10 cellular contexts compared by ENCODE assay signal in genomic region chr16:27326251-27326650, GRCh38. TPM values are rescaled to one million over a fixed set of nuclear protein-coding genes. Genes with fewer than 3 reads are reported as not detected.
DNase-seq lines count a peak whose midpoint lies in the region; ATAC-seq and TF ChIP-seq lines count a peak whose summit lies in the region.
"Had no signal": no experiment of that assay in that cellular context is flagged by ENCODE, and none has a peak within 500 bp of the region (broad histone marks: within the 10 kb centered on the region; RNA-seq: fewer than 3 reads in every experiment).

No MANE protein-coding gene starts in this region.

- POLR2A ChIA-PET in CD4-positive, alpha-beta memory T cell (lab: Charles Lee; ENCODE audit: partially characterized antibody) = interaction anchor here (1.0 to 6.2 kb wide), 3 partner anchors 8 to 96 kb away, joined by 4 to 35 read pairs (median 4); no protein-coding TSS in a partner anchor
- POLR2A ChIA-PET in RWPE1 (lab: Yijun Ruan, JAX; ENCODE audit: low non-redundant PET) = no interaction called here

- H3K4me1 ChIP-seq in CD4-positive, alpha-beta memory T cell (ENCODE audit: insufficient read depth, low read length) = peaks cover 93% of the 10 kb centered on the region
- peaks cover 7% of the 10 kb centered on the region for H3K4me1 ChIP-seq in prostate gland (replicated peaks)
- H3K4me1 ChIP-seq in MM.1S (ENCODE audit: low read length) = no peaks in the 10 kb centered on the region

- TF ChIP-seq POLR2A in prostate gland (IDR thresholded peaks at IDR 0.05) = no peak

- H3K79me2 ChIP-seq in MM.1S (ENCODE audit: low read length) = no peaks in the 10 kb centered on the region

- H3F3A ChIP-seq in MM.1S (ENCODE audit: insufficient read depth, low read length) = no peaks in the 10 kb centered on the region

- peaks cover 17 to 52% of the 10 kb centered on the region in 2 donors for H3K36me3 Mint-ChIP-seq in CD4-positive, alpha-beta memory T cell
- H3K36me3 Mint-ChIP-seq: IgD-negative memory B cell had no signal

- peak overlapping the region in 6 of 8 donors; percentile 14 to 76 (median 64) for H3K4me3 Mint-ChIP-seq in CD4-positive, alpha-beta memory T cell

- H4K20me1 ChIP-seq in MM.1S (ENCODE audit: insufficient read depth, low read length) = no peaks in the 10 kb centered on the region

- ATAC-seq in activated CD4-positive, CD25-positive, alpha-beta regulatory T cell treated with anti-CD3 and anti-CD28 coated beads, Interleukin-2, amount 50 U/mL, for 24 hours = no peak
- ATAC-seq in HG03135 (IDR thresholded peaks at IDR 0.05; ENCODE audit: unreplicated experiment) (no peak), GM21447 (IDR thresholded peaks at IDR 0.05; ENCODE audit: unreplicated experiment) (no peak)

- peaks cover 51 to 96% (median 77%) of the 10 kb centered on the region in 4 donors for H3K4me1 Mint-ChIP-seq in CD4-positive, alpha-beta memory T cell

- no peaks in the 10 kb centered on the region for H3K9me2 ChIP-seq in MM.1S (replicated peaks; ENCODE audit: insufficient read depth, low read length)

- TF ChIP-seq CTCF in RWPE1 (conservative IDR thresholded peaks at IDR 0.05; ENCODE audit: low read depth) (no peak), prostate gland (IDR thresholded peaks at IDR 0.05) (no peak), MM.1S (IDR thresholded peaks at IDR 0.05; ENCODE audit: low read length) (no peak)

- no peak overlapping the region for H3K4me2 ChIP-seq in MM.1S (ENCODE audit: low read depth, low read length)

- no peaks in the 10 kb centered on the region for H3K27me3 Mint-ChIP-seq in CD4-positive, alpha-beta memory T cell
- H3K27me3 Mint-ChIP-seq: IgD-negative memory B cell had no signal

- no peak overlapping the region for H3K27ac ChIP-seq in CD4-positive, alpha-beta memory T cell (ENCODE audit: low read depth, low read length)
- H3K27ac ChIP-seq in RWPE1 (peak overlapping the region; percentile 98), epithelial cell of prostate (peak overlapping the region; percentile 99), prostate gland (peak overlapping the region; percentile 76 to 80), MM.1S (ENCODE audit: low read length) (no peak overlapping the region)

- peaks cover 0 to 2% (median 0%) of the 10 kb centered on the region in 8 donors for H3K9me3 Mint-ChIP-seq in CD4-positive, alpha-beta memory T cell
- H3K9me3 Mint-ChIP-seq: IgD-negative memory B cell had no signal

- no peaks in the 10 kb centered on the region for H3K9me3 ChIP-seq in CD4-positive, alpha-beta memory T cell (ENCODE audit: control insufficient read depth in 1 of 2, low read length in 2 of 2)
- H3K9me3 ChIP-seq in prostate gland (no peaks in the 10 kb centered on the region), MM.1S (replicated peaks; ENCODE audit: insufficient read depth, low read length) (no peaks in the 10 kb centered on the region)

- WGBS in prostate gland = 92% methylated on average over 6 of the region's 6 CpGs

- CTCF ChIA-PET in CD4-positive, alpha-beta memory T cell (lab: Charles Lee; ENCODE audit: partially characterized antibody) = interaction anchor here (0.9 to 2.5 kb wide), 4 partner anchors 9 to 147 kb away, joined by 3 to 11 read pairs (median 8); no protein-coding TSS in a partner anchor
- CTCF ChIA-PET in RWPE1 (lab: Yijun Ruan, JAX) = no interaction called here

- H3K4me3 ChIP-seq in CD4-positive, alpha-beta memory T cell (ENCODE audit: low read length in 2 of 2) = no peak overlapping the region
- H3K4me3 ChIP-seq in prostate gland (no peak overlapping the region), MM.1S (ENCODE audit: low read length) (no peak overlapping the region)

- intact Hi-C loops in CD4-positive, alpha-beta memory T cell (cut with micrococcal nuclease) = no loop called here
- intact Hi-C loops in prostate gland (cut with DNase I) = no loop called here

- H3K9ac ChIP-seq in MM.1S (ENCODE audit: low read length) = no peak overlapping the region

- no peak overlapping the region for H2AFZ ChIP-seq in MM.1S (ENCODE audit: low read length)

- peak overlapping the region; percentile 52 to 95 (median 85) for H3K27ac Mint-ChIP-seq in CD4-positive, alpha-beta memory T cell

- DNase-seq in CD4-positive, alpha-beta memory T cell = no peak
- DNase-seq in RWPE1 (ENCODE audit: low spot score) (no peak), epithelial cell of prostate (ENCODE audit: low read depth, low spot score) (no peak), prostate gland (ENCODE audit: low spot score) (no peak), MM.1S (no peak)
- DNase-seq: activated effector memory CD4-positive, alpha-beta T cell treated with Interleukin-2 at 50 U/mL for 16 hours had no signal

- no peaks in the 10 kb centered on the region for H3K27me3 ChIP-seq in CD4-positive, alpha-beta memory T cell (ENCODE audit: insufficient read depth, low read length)
- no peaks in the 10 kb centered on the region for H3K27me3 ChIP-seq in prostate gland (replicated peaks; ENCODE audit: insufficient read depth)
- H3K27me3 ChIP-seq in MM.1S (replicated peaks; ENCODE audit: insufficient read depth, low read length) = no peaks in the 10 kb centered on the region

- H3K36me3 ChIP-seq in CD4-positive, alpha-beta memory T cell (ENCODE audit: insufficient read depth, low read length) = peaks cover 10% of the 10 kb centered on the region
- H3K36me3 ChIP-seq in prostate gland (no peaks in the 10 kb centered on the region), MM.1S (replicated peaks; ENCODE audit: insufficient read depth, low read length) (no peaks in the 10 kb centered on the region)

RNA-seq across cellular contexts. Expression of gene IL4R, which starts 12.5 kb away (rescaled TPM):
- total RNA-seq in CD4-positive, alpha-beta memory T cell = 100 to 1,000 TPM; 143 to 152 TPM
- polyA plus RNA-seq in CD4-positive, alpha-beta memory T cell = 10 to 100 TPM; 32.6 to 66.1 TPM
- total RNA-seq in prostate gland = 10 to 100 TPM; 30.7 to 89.2 TPM

RNA-seq across cellular contexts. Expression of gene NSMCE1, which starts 57.7 kb away (rescaled TPM):
- 10 to 100 TPM; 66.6 to 70.7 TPM for total RNA-seq in CD4-positive, alpha-beta memory T cell
- 100 to 1,000 TPM; 142 to 202 TPM for polyA plus RNA-seq in CD4-positive, alpha-beta memory T cell
- 10 to 100 TPM; 55.4 to 71.7 TPM for total RNA-seq in prostate gland

Comparison
In these comparisons a context has a peak if more than half of its experiments do, and no peak if none do; other contexts are left out.
1. H3K27ac ChIP-seq: peak in RWPE1 (single experiment), epithelial cell of prostate (single experiment) and prostate gland (2 of 2); none in CD4-positive, alpha-beta memory T cell (single experiment) and MM.1S (single experiment).